In genomic region chr2:217887841-217888665, GRCh38 we compare ENCODE assay signal across 10 cellular contexts.
A peak's percentile ranks its signal among the peaks of the same experiment; 100 is the strongest.
DNase-seq lines count a peak whose midpoint lies in the region; ATAC-seq and TF ChIP-seq lines count a peak whose summit lies in the region.
"Had no signal": no experiment of that assay in that cellular context is flagged by ENCODE, and none has a peak within 500 bp of the region (broad histone marks: within the 10 kb centered on the region; RNA-seq: fewer than 3 reads in every experiment).

No MANE protein-coding gene starts in this region.

- no peaks in the 10 kb centered on the region for H3K27me3 ChIP-seq in right cardiac atrium (ENCODE audit: control insufficient read depth, insufficient read depth)
- H3K27me3 ChIP-seq in stomach, result no peaks in the 10 kb centered on the region

- H3K4me1 Mint-ChIP-seq in activated T-cell treated with anti-CD3 and anti-CD28 coated beads, Interleukin-2, amount 50 U/mL, for 4 hours (ENCODE audit: low read depth), result peaks cover 2% of the 10 kb centered on the region

- peak; percentile 78 to 89 for ATAC-seq in right cardiac atrium
- no peak for ATAC-seq in activated T-cell treated with anti-CD3 and anti-CD28 coated beads, Interleukin-2, amount 50 U/mL, for 4 hours
- ATAC-seq in HG03439 (IDR thresholded peaks at IDR 0.05; ENCODE audit: unreplicated experiment), result no peak
- ATAC-seq: stimulated activated naive CD8-positive, alpha-beta T cell treated with anti-CD3 and anti-CD28 coated beads, Interleukin-15, Interleukin-2, amounts not matched to agents 100 U/mL and 50 U/mL, for 24 hours had no signal

- H3K27ac ChIP-seq in right cardiac atrium (ENCODE audit: low read length) (peak overlapping the region; percentile 76), stomach (peak overlapping the region in 4 of 5 donors; percentile 20 to 69 (median 52))

- H3K4me3 ChIP-seq in choroid plexus epithelial cell (ENCODE audit: low read depth, low read length) (no peak overlapping the region), right cardiac atrium (ENCODE audit: low read length) (no peak overlapping the region), stomach (no peak overlapping the region)

- peaks cover 87 to 99% (median 93%) of the 10 kb centered on the region in 4 donors for H3K36me3 ChIP-seq in stomach

- no peak for TF ChIP-seq EP300 in stomach (IDR thresholded peaks at IDR 0.05)

- intact Hi-C loops in right cardiac atrium (cut with DNase I) (loop anchor here (2.0 to 10.0 kb wide), 5 partner anchors 47 to 99 kb away; no protein-coding TSS in a partner anchor), stomach (cut with DNase I; ENCODE audit: low total_unique reads) (loop anchor here (5.0 kb wide), 1 partner anchor 96 kb away; no protein-coding TSS in a partner anchor)

- peaks cover 10% of the 10 kb centered on the region for H3K27me3 Mint-ChIP-seq in activated T-cell treated with anti-CD3 and anti-CD28 coated beads, Interleukin-2, amount 50 U/mL, for 4 hours (ENCODE audit: low read depth)

- WGBS in right cardiac atrium, result 33% methylated on average over 16 of the region's 16 CpGs
- WGBS in stomach, 5 donors, result 40 to 56% (median 49%) methylated on average over 16 of the region's 16 CpGs

- H3K9me3 Mint-ChIP-seq in activated T-cell treated with anti-CD3 and anti-CD28 coated beads, Interleukin-2, amount 50 U/mL, for 4 hours, result no peaks in the 10 kb centered on the region

- H3K36me3 Mint-ChIP-seq in activated T-cell treated with anti-CD3 and anti-CD28 coated beads, Interleukin-2, amount 50 U/mL, for 4 hours (ENCODE audit: insufficient read depth), result no peaks in the 10 kb centered on the region

- H3K4me1 ChIP-seq in right cardiac atrium (ENCODE audit: control insufficient read depth, insufficient read depth, low read length), result peaks cover 35% of the 10 kb centered on the region
- H3K4me1 ChIP-seq in stomach, result peaks cover 13 to 57% (median 33%) of the 10 kb centered on the region in 4 donors

- H3K9me3 ChIP-seq in right cardiac atrium (ENCODE audit: control insufficient read depth, low read length) (no peaks in the 10 kb centered on the region), stomach (no peaks in the 10 kb centered on the region)

- DNase-seq in OCI-M1 (lab: John Stamatoyannopoulos, UW), result peak; percentile 62
- peak; percentile 5 for DNase-seq in choroid plexus epithelial cell (ENCODE audit: low read depth)
- DNase-seq in right cardiac atrium, result peak; percentile 90 to 93 (median 92)
- DNase-seq in stomach, result no peak
- DNase-seq in activated T-cell treated with anti-CD3 and anti-CD28 coated beads, Interleukin-2, amount 50 U/mL, for 4 hours, result no peak
- DNase-seq in amygdala (lab: John Stamatoyannopoulos, UW), result no peak
- DNase-seq in NCI-H2227 treated with DMSO at 0.1 percent for 48 hours (lab: John Stamatoyannopoulos, UW), result no peak
- DNase-seq: NCI-H187; stimulated activated naive CD8-positive, alpha-beta T cell treated with anti-CD3 and anti-CD28 coated beads, Interleukin-15, Interleukin-2, amounts not matched to agents 100 U/mL and 50 U/mL, for 24 hours had no signal

- no peak overlapping the region for H3K4me3 Mint-ChIP-seq in activated T-cell treated with anti-CD3 and anti-CD28 coated beads, Interleukin-2, amount 50 U/mL, for 4 hours

- TF ChIP-seq CTCF in choroid plexus epithelial cell (conservative IDR thresholded peaks at IDR 0.05; ENCODE audit: low read depth, low read length), result no peak
- no peak for TF ChIP-seq CTCF in stomach (IDR thresholded peaks at IDR 0.05)

- no peak for TF ChIP-seq POLR2A in stomach (IDR thresholded peaks at IDR 0.05)

Comparison
In these comparisons a context has a peak if more than half of its experiments do, and no peak if none do; other contexts are left out.
1. DNase-seq: peak in OCI-M1 (single experiment), choroid plexus epithelial cell (single experiment) and right cardiac atrium (3 of 3); none in stomach (single experiment), activated T-cell treated with anti-CD3 and anti-CD28 coated beads, Interleukin-2, amount 50 U/mL, for 4 hours (single experiment), amygdala (0 of 56) and NCI-H2227 treated with DMSO at 0.1 percent for 48 hours (single experiment).
2. ATAC-seq: peak in right cardiac atrium (2 of 2); none in activated T-cell treated with anti-CD3 and anti-CD28 coated beads, Interleukin-2, amount 50 U/mL, for 4 hours (0 of 2) and HG03439 (single experiment).